11 cellular contexts compared by ENCODE assay signal in genomic region chr1:111127923-111128643, GRCh38. TPM values are rescaled to one million over a fixed set of nuclear protein-coding genes. Genes with fewer than 3 reads are reported as not detected.
DNase-seq lines count a peak whose midpoint lies in the region; ATAC-seq and TF ChIP-seq lines count a peak whose summit lies in the region.
"Had no signal": no experiment of that assay in that cellular context is flagged by ENCODE, and none has a peak within 500 bp of the region (broad histone marks: within the 10 kb centered on the region; RNA-seq: fewer than 3 reads in every experiment).

No MANE protein-coding gene starts in this region.

- peaks cover 43% of the 10 kb centered on the region for H3K4me1 Mint-ChIP-seq in CD4-positive, alpha-beta T cell (ENCODE audit: low read depth)
- H3K4me1 Mint-ChIP-seq in T-helper 17 cell, result peaks cover 19% of the 10 kb centered on the region

- H3K4me3 Mint-ChIP-seq in CD4-positive, alpha-beta T cell, result no peak overlapping the region
- H3K4me3 Mint-ChIP-seq in T-helper 17 cell, result no peak overlapping the region

- H3K27ac Mint-ChIP-seq in CD4-positive, alpha-beta T cell, result peak overlapping the region; percentile 52
- no peak overlapping the region for H3K27ac Mint-ChIP-seq in T-helper 17 cell

- H3K27me3 Mint-ChIP-seq in CD4-positive, alpha-beta T cell, result no peaks in the 10 kb centered on the region
- no peaks in the 10 kb centered on the region for H3K27me3 Mint-ChIP-seq in T-helper 17 cell

- POLR2A ChIA-PET in CD4-positive, alpha-beta T cell (lab: Charles Lee), result no interaction called here

- no peak overlapping the region for H3K27ac ChIP-seq in CD4-positive, alpha-beta T cell (ENCODE audit: low read depth, low read length)
- H3K27ac ChIP-seq: parathyroid adenoma had no signal

- intact Hi-C loops in CD4-positive, alpha-beta T cell (cut with DNase I, micrococcal nuclease), result no loop called here

- H3K36me3 Mint-ChIP-seq in CD4-positive, alpha-beta T cell (ENCODE audit: low read depth), result peaks cover 81% of the 10 kb centered on the region
- peaks cover 13% of the 10 kb centered on the region for H3K36me3 Mint-ChIP-seq in T-helper 17 cell (ENCODE audit: low read depth)

- H3K27me3 ChIP-seq in CD4-positive, alpha-beta T cell (ENCODE audit: control insufficient read depth, insufficient read depth, low read length), result no peaks in the 10 kb centered on the region

- no peak for ATAC-seq in CD4-positive, alpha-beta T cell (ENCODE audit: poor library complexity)
- ATAC-seq in GM19328 (IDR thresholded peaks at IDR 0.05; ENCODE audit: unreplicated experiment), result peak; percentile 75
- ATAC-seq in HG03064 (IDR thresholded peaks at IDR 0.05; ENCODE audit: low read depth, unreplicated experiment), result peak; percentile 89
- ATAC-seq in T-helper 17 cell, result peak; percentile 72

- no peaks in the 10 kb centered on the region for H3K9me3 ChIP-seq in CD4-positive, alpha-beta T cell (ENCODE audit: control insufficient read depth, low read length)
- H3K9me3 ChIP-seq in T-helper 17 cell (ENCODE audit: control insufficient read depth, low read length, poor library complexity, severe bottlenecking), result no peaks in the 10 kb centered on the region

- no peaks in the 10 kb centered on the region for H3K9me3 Mint-ChIP-seq in CD4-positive, alpha-beta T cell

- TF ChIP-seq CTCF in CD4-positive, alpha-beta T cell (IDR thresholded peaks at IDR 0.05), result no peak

- no peak for DNase-seq in CD4-positive, alpha-beta T cell
- DNase-seq in T-helper 17 cell (no peak), dedifferentiated amniotic fluid mesenchymal stem cell (ENCODE audit: extremely low spot score) (no peak), NCI-H2029 treated with DMSO at 0.1 percent for 48 hours (lab: John Stamatoyannopoulos, UW) (no peak), NCI-H510A treated with DMSO at 0.1 percent for 48 hours (lab: John Stamatoyannopoulos, UW) (no peak), COLO829 (ENCODE audit: low spot score) (no peak)
- DNase-seq: activated CD4-positive, alpha-beta T cell treated with anti-CD3 and anti-CD28 coated beads, Interleukin-2, amount 50 U/mL, for 48 hours; substantia nigra had no signal

- CTCF ChIA-PET in CD4-positive, alpha-beta T cell (lab: Charles Lee), result interaction anchor here (0.6 to 1.7 kb wide), 2 partner anchors 95 to 345 kb away, joined by 3 read pairs; no protein-coding TSS in a partner anchor

RNA-seq across cellular contexts. Expression of gene DRAM2, which starts 11.8 kb away (rescaled TPM):
- total RNA-seq in CD4-positive, alpha-beta T cell, result 10 to 100 TPM; 35.7 to 38.7 TPM
- 10 to 100 TPM; 30.7 to 31.1 TPM for total RNA-seq in T-helper 17 cell

RNA-seq across cellular contexts. Expression of gene CEPT1, which starts 11.9 kb away (rescaled TPM):
- total RNA-seq in CD4-positive, alpha-beta T cell, result 10 to 100 TPM; 25.0 to 27.2 TPM
- total RNA-seq in T-helper 17 cell, result 10 to 100 TPM; 24.5 TPM
